In the genomic region with DNA sequence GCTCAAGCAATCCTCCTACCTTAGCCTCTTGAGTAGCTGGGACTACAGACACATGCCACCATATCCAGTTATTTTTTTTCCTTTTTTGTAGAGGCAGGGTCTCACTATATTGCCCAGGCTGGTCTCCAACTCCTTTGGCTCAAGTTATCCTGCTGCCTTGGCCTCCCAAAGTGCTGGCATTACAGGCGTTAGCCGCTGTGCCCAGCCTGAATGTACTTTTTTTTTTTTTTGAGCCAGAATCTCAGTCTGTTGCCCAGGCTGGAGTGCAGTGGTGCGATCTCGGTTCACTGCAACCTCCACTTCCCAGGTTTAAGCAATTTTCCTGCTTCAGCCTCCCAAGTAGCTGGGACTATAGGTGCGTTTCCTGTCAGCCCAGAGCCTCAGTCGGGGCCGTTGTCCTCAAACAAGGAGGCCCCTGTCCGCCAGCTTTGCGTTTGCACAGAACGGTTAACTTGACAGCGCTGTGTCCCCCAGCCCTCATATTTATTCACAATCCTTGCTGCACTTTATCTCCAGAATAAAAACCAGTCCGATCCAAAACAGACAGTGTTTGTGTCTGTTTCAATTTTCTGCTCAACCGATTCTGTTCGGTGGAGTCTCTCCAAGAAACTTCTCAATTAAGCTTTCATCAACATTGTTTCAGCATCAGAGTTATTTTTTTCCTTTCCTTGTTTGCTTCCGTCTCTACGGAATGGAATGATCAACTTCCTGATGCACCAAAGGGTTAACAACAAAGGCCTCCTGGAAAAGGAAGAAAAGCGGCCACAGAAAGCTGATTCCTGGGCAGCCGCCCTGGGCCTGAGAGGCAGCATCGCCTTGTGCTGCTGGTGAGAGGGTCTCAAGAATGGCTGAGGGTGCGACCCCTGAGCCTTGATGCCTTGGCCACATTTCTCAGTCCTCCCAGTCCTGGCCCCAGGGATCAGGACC, we compare ENCODE assay signal across 8 cellular contexts.
DNase-seq lines count a peak whose midpoint lies in the region; ATAC-seq and TF ChIP-seq lines count a peak whose summit lies in the region.

No MANE protein-coding gene starts in this region.

- no peaks in the 10 kb centered on the region for H3K79me2 ChIP-seq in OCI-LY7 (ENCODE audit: insufficient read depth, low read depth, low read length)

- POLR2A ChIA-PET in OCI-LY7 (lab: Charles Lee) = interaction anchor here (0.7 to 1.4 kb wide), 7 partner anchors 16 to 461 kb away, joined by 3 to 9 read pairs (median 3); no protein-coding TSS in a partner anchor

- in situ Hi-C loops in G401 (cut with HindIII; ENCODE audit: low sequenced_read_pairs) = no loop called here

- H3K27me3 Mint-ChIP-seq in effector memory CD8-positive, alpha-beta T cell = no peaks in the 10 kb centered on the region
- no peaks in the 10 kb centered on the region for H3K27me3 Mint-ChIP-seq in natural killer cell treated with Interleukin-12 subunit alpha and Interleukin-12 subunit beta and Interleukin-15 and Interleukin-18, amount 100 ng/mL, for 72 hours

- H3K27ac Mint-ChIP-seq in effector memory CD8-positive, alpha-beta T cell = peak overlapping the region; percentile 93 to 94
- H3K27ac Mint-ChIP-seq in natural killer cell treated with Interleukin-12 subunit alpha and Interleukin-12 subunit beta and Interleukin-15 and Interleukin-18, amount 100 ng/mL, for 72 hours = peak overlapping the region; percentile 80 to 89

- H3K36me3 ChIP-seq in OCI-LY7 (ENCODE audit: insufficient read depth, low read length) = no peaks in the 10 kb centered on the region

- no peak for TF ChIP-seq CTCF in OCI-LY7 (conservative IDR thresholded peaks at IDR 0.05; ENCODE audit: low read length)

- H4K20me1 ChIP-seq in OCI-LY7 (ENCODE audit: insufficient read depth, low read length) = no peaks in the 10 kb centered on the region

- CTCF ChIA-PET in OCI-LY7 (lab: Charles Lee; ENCODE audit: unreplicated experiment) = interaction anchor here (0.6 to 1.2 kb wide), 4 partner anchors 9 to 177 kb away, joined by 3 read pairs; no protein-coding TSS in a partner anchor

- peaks cover 43% of the 10 kb centered on the region for H3K36me3 Mint-ChIP-seq in effector memory CD8-positive, alpha-beta T cell (ENCODE audit: insufficient read depth)
- no peaks in the 10 kb centered on the region for H3K36me3 Mint-ChIP-seq in natural killer cell treated with Interleukin-12 subunit alpha and Interleukin-12 subunit beta and Interleukin-15 and Interleukin-18, amount 100 ng/mL, for 72 hours

- H3K4me3 Mint-ChIP-seq in effector memory CD8-positive, alpha-beta T cell = peak overlapping the region; percentile 81 to 83
- peak overlapping the region; percentile 86 for H3K4me3 Mint-ChIP-seq in natural killer cell treated with Interleukin-12 subunit alpha and Interleukin-12 subunit beta and Interleukin-15 and Interleukin-18, amount 100 ng/mL, for 72 hours

- intact Hi-C loops in OCI-LY7 (cut with micrococcal nuclease; ENCODE audit: unreplicated experiment) = loop anchor here (2.0 to 10.0 kb wide), 3 partner anchors 109 to 265 kb away; a partner anchor contains a TSS

- H2AFZ ChIP-seq in OCI-LY7 (ENCODE audit: low read length) = peak overlapping the region; percentile 17; the same call in 1 of the 2 replicates

- H3K27ac ChIP-seq in OCI-LY7 (ENCODE audit: low read depth, low read length, poor library complexity, severe bottlenecking) = no peak overlapping the region

- H3K4me1 Mint-ChIP-seq in effector memory CD8-positive, alpha-beta T cell (ENCODE audit: low read depth in 2 of 2) = peaks cover 18 to 23% of the 10 kb centered on the region in 2 donors
- peaks cover 17 to 28% of the 10 kb centered on the region in 2 donors for H3K4me1 Mint-ChIP-seq in natural killer cell treated with Interleukin-12 subunit alpha and Interleukin-12 subunit beta and Interleukin-15 and Interleukin-18, amount 100 ng/mL, for 72 hours (ENCODE audit: low read depth in 2 of 2)

- H3K9me3 ChIP-seq in OCI-LY7 (ENCODE audit: low read length) = no peaks in the 10 kb centered on the region

- BruUV-seq in OCI-LY7 (replicated peaks; lab: Mats Ljungman, UMichigan) = no TSS peak

- H3K4me3 ChIP-seq in OCI-LY7 (ENCODE audit: low read depth, low read length, poor library complexity, severe bottlenecking) = peak overlapping the region; percentile 70

- peak; percentile 60 for DNase-seq in G401 (ENCODE audit: low spot score)
- DNase-seq in OCI-LY7 (ENCODE audit: low spot score) = no peak
- peak in 1 of 3 experiments; percentile 8 for DNase-seq in effector memory CD8-positive, alpha-beta T cell
- no peak for DNase-seq in natural killer cell treated with Interleukin-12 subunit alpha and Interleukin-12 subunit beta and Interleukin-15 and Interleukin-18, amount 100 ng/mL, for 72 hours (ENCODE audit: low spot score)
- no peak for DNase-seq in NCI-H524 treated with DMSO at 0.1 percent for 48 hours (lab: John Stamatoyannopoulos, UW)
- no peak for DNase-seq in NCI-H2107 treated with DMSO at 0.1 percent for 48 hours (lab: John Stamatoyannopoulos, UW; ENCODE audit: unreplicated experiment)

- H3K4me1 ChIP-seq in OCI-LY7 (ENCODE audit: insufficient read depth, low read length, poor library complexity, severe bottlenecking) = peaks cover 17% of the 10 kb centered on the region

- H3K4me2 ChIP-seq in OCI-LY7 (ENCODE audit: low read length) = peak overlapping the region; percentile 80

- ATAC-seq in effector memory CD8-positive, alpha-beta T cell (replicated peaks) = no peak
- no peak for ATAC-seq in natural killer cell treated with Interleukin-12 subunit alpha and Interleukin-12 subunit beta and Interleukin-15 and Interleukin-18, amount 100 ng/mL, for 72 hours
- ATAC-seq in GM19467 (IDR thresholded peaks at IDR 0.05; ENCODE audit: unreplicated experiment) (no peak), GM21825 (IDR thresholded peaks at IDR 0.05; ENCODE audit: unreplicated experiment) (no peak)

- no peaks in the 10 kb centered on the region for H3K9me3 Mint-ChIP-seq in effector memory CD8-positive, alpha-beta T cell
- H3K9me3 Mint-ChIP-seq in natural killer cell treated with Interleukin-12 subunit alpha and Interleukin-12 subunit beta and Interleukin-15 and Interleukin-18, amount 100 ng/mL, for 72 hours = no peaks in the 10 kb centered on the region

- no peaks in the 10 kb centered on the region for H3K9me2 ChIP-seq in OCI-LY7 (ENCODE audit: insufficient read depth, low read length)
